ENCODE assay signal across 8 cellular contexts in genomic region chr1:245155186-245156040, GRCh38. TPM values are rescaled to one million over a fixed set of nuclear protein-coding genes. Genes with fewer than 3 reads are reported as not detected.
DNase-seq lines count a peak whose midpoint lies in the region; ATAC-seq, FAIRE-seq and TF ChIP-seq lines count a peak whose summit lies in the region.

No MANE protein-coding gene starts in this region.

- intact Hi-C loops in GM12878 (cut with micrococcal nuclease; ENCODE audit: unreplicated experiment), result loop anchor here (1.0 to 10.0 kb wide), 5 partner anchors 119 to 1599 kb away; no protein-coding TSS in a partner anchor
- intact Hi-C loops in kidney (cut with DNase I), result loop anchor here (2.0 kb wide), 1 partner anchor 849 kb away; no protein-coding TSS in a partner anchor
- intact Hi-C loops in stomach (cut with DNase I; ENCODE audit: low total_unique reads), result loop anchor here (10.0 kb wide), 1 partner anchor 969 kb away; no protein-coding TSS in a partner anchor

- TF ChIP-seq RAD21 in GM12878 (IDR thresholded peaks at IDR 0.05; ENCODE audit: insufficient read depth, low read depth, low read length), result no peak

- no peaks in the 10 kb centered on the region; the same call in 1 of the 2 replicates for H4K20me1 ChIP-seq in GM12878 (ENCODE audit: control insufficient read depth, insufficient read depth)

- H3K27ac ChIP-seq in GM12878 (ENCODE audit: control insufficient read depth, insufficient read depth) (no peak overlapping the region), kidney (ENCODE audit: low read depth in 2 of 2, low read length in 2 of 2) (peak overlapping the region in 1 of 2 donors; percentile 28), stomach (peak overlapping the region in 3 of 5 donors; percentile 61 to 75 (median 68))

- TF ChIP-seq EP300 in GM12878 (IDR thresholded peaks at IDR 0.05; ENCODE audit: borderline replicate concordance in 1 of 2, control insufficient read depth in 1 of 2, low read depth in 2 of 2, low read length in 2 of 2) (no peak), stomach (IDR thresholded peaks at IDR 0.05) (no peak)

- H3K36me3 ChIP-seq in GM12878 (ENCODE audit: control insufficient read depth in 2 of 2, insufficient read depth in 2 of 2, low read length in 1 of 2), result no peaks in the 10 kb centered on the region
- H3K36me3 ChIP-seq in kidney (ENCODE audit: control insufficient read depth in 1 of 2, insufficient read depth in 2 of 2, low read length in 2 of 2), result no peaks in the 10 kb centered on the region
- H3K36me3 ChIP-seq in stomach, result no peaks in the 10 kb centered on the region

- in situ Hi-C loops in GM12878 (cut with MboI), result loop anchor here (5.0 to 10.0 kb wide), 2 partner anchors 1297 to 1539 kb away; no protein-coding TSS in a partner anchor

- H3K27me3 Mint-ChIP-seq in activated naive CD4-positive, alpha-beta T cell treated with anti-CD3 and anti-CD28 coated beads, Interleukin-2, amount 50 U/mL, for 24 hours, result peaks cover 55% of the 10 kb centered on the region

- TF ChIP-seq CTCF in GM12878 (IDR thresholded peaks at IDR 0.05 in 2 of 3, conservative IDR thresholded peaks at IDR 0.05 in 1 of 3; ENCODE audit: control insufficient read depth in 2 of 3, extremely low read depth in 1 of 3, insufficient read depth in 1 of 3, low read depth in 3 of 3, low read length in 3 of 3) (no peak), kidney (IDR thresholded peaks at IDR 0.05; ENCODE audit: borderline replicate concordance, extremely low read depth, insufficient read depth) (no peak), stomach (IDR thresholded peaks at IDR 0.05) (peak in 1 of 7 experiments; percentile 6)

- no peak for DNase-seq in activated naive CD4-positive, alpha-beta T cell (lab: John Stamatoyannopoulos, UW)
- DNase-seq in NCI-H69 (lab: John Stamatoyannopoulos, UW) (peak; percentile 82), GM12878 (ENCODE audit: low read depth, low spot score) (no peak), kidney (no peak), stomach (no peak), UCSD-AML1 (lab: John Stamatoyannopoulos, UW; ENCODE audit: unreplicated experiment) (no peak)

- H3K79me2 ChIP-seq in GM12878 (ENCODE audit: control insufficient read depth, insufficient read depth, low read length), result no peaks in the 10 kb centered on the region

- H3K9me3 Mint-ChIP-seq in activated naive CD4-positive, alpha-beta T cell treated with anti-CD3 and anti-CD28 coated beads, Interleukin-2, amount 50 U/mL, for 24 hours, result peaks cover 11% of the 10 kb centered on the region

- CTCF ChIA-PET in GM12878 (lab: Yijun Ruan, JAX), result interaction anchor here (1.2 to 1.7 kb wide), 4 partner anchors 19 to 1290 kb away, joined by 3 to 4 read pairs (median 4); no protein-coding TSS in a partner anchor

- POLR2A ChIA-PET in GM12878 (lab: Charles Lee), result no interaction called here

- H3K4me1 ChIP-seq in GM12878 (ENCODE audit: control insufficient read depth, insufficient read depth, low read length) (peaks cover 18% of the 10 kb centered on the region), kidney (ENCODE audit: control insufficient read depth in 1 of 2, insufficient read depth in 1 of 2, low read depth in 1 of 2, low read length in 2 of 2) (peaks cover 9 to 10% of the 10 kb centered on the region in 2 donors), stomach (peaks cover 35 to 47% (median 44%) of the 10 kb centered on the region in 4 donors)

- TF ChIP-seq POLR2A in GM12878 (IDR thresholded peaks at IDR 0.05; ENCODE audit: low read depth, low read length) (no peak), stomach (IDR thresholded peaks at IDR 0.05) (no peak)

- RAD21 ChIA-PET in GM12878 (lab: Charles Lee; ENCODE audit: unreplicated experiment), result interaction anchor here (1.1 to 1.2 kb wide), 2 partner anchors 848 to 1296 kb away, joined by 3 read pairs; no protein-coding TSS in a partner anchor

- H3K9me3 ChIP-seq in GM12878 (replicated peaks; ENCODE audit: control insufficient read depth, insufficient read depth, low read length) (peaks cover 2% of the 10 kb centered on the region; the same call in 1 of the 3 replicates), kidney (ENCODE audit: control insufficient read depth in 1 of 2, low read length in 2 of 2) (no peaks in the 10 kb centered on the region), stomach (no peaks in the 10 kb centered on the region)

- SMC1A ChIA-PET in GM12878 (lab: Charles Lee; ENCODE audit: uncharacterized antibody, unreplicated experiment), result interaction anchor here (0.8 to 1.2 kb wide), 3 partner anchors 785 to 1414 kb away, joined by 3 read pairs; no protein-coding TSS in a partner anchor

- peaks cover 16% of the 10 kb centered on the region for H3K4me1 Mint-ChIP-seq in activated naive CD4-positive, alpha-beta T cell treated with anti-CD3 and anti-CD28 coated beads, Interleukin-2, amount 50 U/mL, for 24 hours

- no peak overlapping the region for H3K9ac ChIP-seq in GM12878 (ENCODE audit: control insufficient read depth, insufficient read depth, low read length)
- H3K9ac ChIP-seq in kidney (ENCODE audit: low read length in 2 of 2), result peak overlapping the region in 1 of 2 donors; percentile 31

- H2AFZ ChIP-seq in GM12878 (ENCODE audit: control insufficient read depth, low read depth, low read length), result no peak overlapping the region

- peak overlapping the region; percentile 62 for H3K4me3 ChIP-seq in GM12878
- H3K4me3 ChIP-seq in kidney (ENCODE audit: low read length in 2 of 2), result peak overlapping the region; percentile 60 to 73
- peak overlapping the region; percentile 64 to 71 (median 66) for H3K4me3 ChIP-seq in stomach

- H3K36me3 Mint-ChIP-seq in activated naive CD4-positive, alpha-beta T cell treated with anti-CD3 and anti-CD28 coated beads, Interleukin-2, amount 50 U/mL, for 24 hours, result peaks cover 3% of the 10 kb centered on the region

- no TSS peak for BruUV-seq in GM12878 (replicated peaks; lab: Mats Ljungman, UMichigan)

- H3K27ac Mint-ChIP-seq in activated naive CD4-positive, alpha-beta T cell treated with anti-CD3 and anti-CD28 coated beads, Interleukin-2, amount 50 U/mL, for 24 hours, result no peak overlapping the region

- H3K4me2 ChIP-seq in GM12878 (ENCODE audit: control insufficient read depth, insufficient read depth), result peak overlapping the region; percentile 88

- H3K27me3 ChIP-seq in GM12878 (replicated peaks in 1 of 2; ENCODE audit: control insufficient read depth in 2 of 2, insufficient read depth in 2 of 2, low read length in 1 of 2) (peaks cover 12 to 28% of the 10 kb centered on the region in 2 experiments), stomach (peaks cover 0 to 58% (median 42%) of the 10 kb centered on the region in 3 donors)

- ATAC-seq in GM12878 (no peak), HG02571 (IDR thresholded peaks at IDR 0.05; ENCODE audit: unreplicated experiment) (no peak)

- FAIRE-seq in GM12878 (lab: Jason Lieb, UNC), result peak; percentile 61
- no peak for FAIRE-seq in kidney (lab: Jason Lieb, UNC)

- 8% methylated on average over 59 of the region's 59 CpGs for WGBS in GM12878 (ENCODE audit: insufficient coverage, insufficient replicate concordance, low lambda C conversion rate, missing lambda C conversion rate)
- 1 to 2% (median 1%) methylated on average over 37 to 59 of the region's 59 CpGs for whole genome bisulfite sequencing in stomach, 5 donors

- peak overlapping the region; percentile 73 for H3K4me3 Mint-ChIP-seq in activated naive CD4-positive, alpha-beta T cell treated with anti-CD3 and anti-CD28 coated beads, Interleukin-2, amount 50 U/mL, for 24 hours

TF ChIP-seq in GM12878, 131 proteins besides CTCF, POLR2A, EP300 and RAD21:
- TF ChIP-seq EZH2 (IDR thresholded peaks at IDR 0.05; ENCODE audit: borderline replicate concordance, control insufficient read depth, low read depth, low read length) (0 out of 2 replicates have a peak, but pooled peaks have one; percentile 92), MEF2B (IDR thresholded peaks at IDR 0.05; ENCODE audit: partially characterized antibody, poor library complexity, severe bottlenecking) (no peak)
TF ChIP-seq in GM12878: peak in this region for 1.

RNA-seq across cellular contexts. Expression of gene KIF26B, which starts 0.6 kb away (rescaled TPM):
- total RNA-seq in GM12878 (2013; cell fraction: nucleolus; rRNA removed), result 17.3 and 20.4 TPM in 2 replicates
- total RNA-seq in GM12878 (2014; rRNA removed) (5.9 and 7.6 TPM in 2 replicates), GM12878 (2014; rRNA removed; fragmentation: Illumina TruSeq; extraction: Trizol) (2.4 TPM in 2 replicates), GM12878 (2021) (11.6 and 11.7 TPM in 2 replicates), kidney (10.7 TPM), stomach (1 to 10 TPM in 3 of 5 donors, under 1 TPM in 1, not detected in 1; 0.89 to 3.2 (median 2.1) TPM)
- polyA plus RNA-seq in GM12878 (2011; ENCODE audit: low read depth), result 1.5 TPM
- polyA plus RNA-seq in GM12878 (2011; rRNA removed) (0.20 and 0.83 TPM in 2 replicates), GM12878 (2014; fragmentation: Illumina TruSeq; extraction: Trizol) (1.6 and 3.2 TPM in 2 replicates), GM12878 (2014; fragmentation: Nextera tagmentation; extraction: Ambion mirVana) (under 1 TPM; 0.35 to 0.42 TPM), GM12878 (2014; rRNA removed) (7.0 and 7.4 TPM in 2 replicates), GM12878 (2016; fragmentation: Nextera tagmentation; extraction: Ambion mirVana) (1 to 10 TPM in 1 of 2 experiments, under 1 TPM in 1; 0.79 to 2.1 TPM), kidney (ENCODE audit: insufficient read depth, low read depth, low replicate concordance) (0.52 TPM), stomach (under 1 TPM; 0.15 to 0.56 (median 0.33) TPM)
- polyA plus RNA-seq in GM12878 (2011; cell fraction: cytosol; rRNA removed), result 0.79 and 0.84 TPM in 2 replicates
- polyA plus RNA-seq in GM12878 (2011; cell fraction: nucleus; rRNA removed), result 0.90 and 1.5 TPM in 2 replicates
- 2.9 and 3.1 TPM in 2 replicates for polyA plus RNA-seq in GM12878 (2012)
- 1.1 TPM in 2 replicates for polyA minus RNA-seq in GM12878 (2011; rRNA and poly(A)+ RNA removed)
- polyA minus RNA-seq in GM12878 (2011; cell fraction: cytosol; rRNA and poly(A)+ RNA removed), result 0.73 and 0.80 TPM in 2 replicates
- 0.36 and 0.96 TPM in 2 replicates for polyA minus RNA-seq in GM12878 (2011; cell fraction: nucleus; rRNA and poly(A)+ RNA removed)
